In the genomic region with DNA sequence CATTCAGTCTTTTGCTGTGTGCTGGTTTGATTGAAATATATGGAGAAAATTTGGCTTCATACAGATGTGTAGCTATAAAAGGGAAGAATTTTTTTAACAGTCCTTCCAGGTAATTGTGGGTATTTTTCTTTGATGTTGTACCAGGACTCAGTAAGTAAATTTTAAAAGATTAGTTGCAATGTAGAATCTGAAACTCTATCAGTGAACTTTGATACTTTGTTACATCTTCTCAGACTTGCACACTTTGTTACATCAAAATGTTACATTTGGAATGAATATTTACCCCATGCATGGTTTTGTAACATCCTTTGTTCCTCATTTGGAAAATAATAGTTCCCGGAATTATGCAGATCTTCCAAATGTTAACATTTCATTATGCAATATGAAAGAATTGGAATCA, we compare ENCODE assay signal across 16 cellular contexts. TPM values are rescaled to one million over a fixed set of nuclear protein-coding genes. Genes with fewer than 3 reads are reported as not detected.
A peak's percentile ranks its signal among the peaks of the same experiment; 100 is the strongest.
DNase-seq lines count a peak whose midpoint lies in the region; ATAC-seq and TF ChIP-seq lines count a peak whose summit lies in the region.
"Had no signal": no experiment of that assay in that cellular context is flagged by ENCODE, and none has a peak within 500 bp of the region (broad histone marks: within the 10 kb centered on the region; RNA-seq: fewer than 3 reads in every experiment).

No MANE protein-coding gene starts in this region.

- no peaks in the 10 kb centered on the region for H3K27me3 Mint-ChIP-seq in activated CD4-positive, alpha-beta memory T cell treated with anti-CD3 and anti-CD28 coated beads, Interleukin-2, amount 10 ng/mL, durations not matched to agents 7 days and 5 days
- H3K27me3 Mint-ChIP-seq in activated CD4-positive, alpha-beta memory T cell treated with anti-CD3 and anti-CD28 coated beads for 36 hours, result no peaks in the 10 kb centered on the region
- no peaks in the 10 kb centered on the region for H3K27me3 Mint-ChIP-seq in MCF 10A (ENCODE audit: insufficient read depth, unreplicated experiment)
- H3K27me3 Mint-ChIP-seq in activated T-helper 2 cell treated with anti-CD3 and anti-CD28 coated beads, Interferon-gamma antibody, Interleukin-2, Interleukin-4, amounts not matched to agents 10 μg/mL and 5 μg/mL and 100 μg/mL, durations not matched to agents 14 hours and 24 hours and 36 hours (ENCODE audit: low read depth), result no peaks in the 10 kb centered on the region
- H3K27me3 Mint-ChIP-seq: CD4-positive, CD25-positive, alpha-beta regulatory T cell had no signal

- H3K27ac Mint-ChIP-seq in activated CD4-positive, alpha-beta memory T cell treated with anti-CD3 and anti-CD28 coated beads, Interleukin-2, amount 10 ng/mL, durations not matched to agents 7 days and 5 days, result peak overlapping the region; percentile 4
- H3K27ac Mint-ChIP-seq in activated CD4-positive, alpha-beta memory T cell treated with anti-CD3 and anti-CD28 coated beads for 36 hours, result no peak overlapping the region
- H3K27ac Mint-ChIP-seq in MCF 10A (ENCODE audit: low read depth, unreplicated experiment), result no peak overlapping the region
- no peak overlapping the region for H3K27ac Mint-ChIP-seq in activated T-helper 2 cell treated with anti-CD3 and anti-CD28 coated beads, Interferon-gamma antibody, Interleukin-2, Interleukin-4, amounts not matched to agents 10 μg/mL and 5 μg/mL and 100 μg/mL, durations not matched to agents 14 hours and 24 hours and 36 hours
- H3K27ac Mint-ChIP-seq: CD4-positive, CD25-positive, alpha-beta regulatory T cell had no signal

- BruUV-seq in Panc1 (replicated peaks; lab: Mats Ljungman, UMichigan) (TSS peak; percentile 50), MCF 10A (replicated peaks; lab: Mats Ljungman, UMichigan) (no TSS peak)

- H3K4me1 Mint-ChIP-seq in activated CD4-positive, alpha-beta memory T cell treated with anti-CD3 and anti-CD28 coated beads, Interleukin-2, amount 10 ng/mL, durations not matched to agents 7 days and 5 days, result peaks cover 16% of the 10 kb centered on the region
- peaks cover 5% of the 10 kb centered on the region for H3K4me1 Mint-ChIP-seq in activated CD4-positive, alpha-beta memory T cell treated with anti-CD3 and anti-CD28 coated beads for 36 hours (ENCODE audit: low read depth)
- H3K4me1 Mint-ChIP-seq in MCF 10A (ENCODE audit: insufficient read depth, unreplicated experiment), result no peaks in the 10 kb centered on the region
- H3K4me1 Mint-ChIP-seq in activated T-helper 2 cell treated with anti-CD3 and anti-CD28 coated beads, Interferon-gamma antibody, Interleukin-2, Interleukin-4, amounts not matched to agents 10 μg/mL and 5 μg/mL and 100 μg/mL, durations not matched to agents 14 hours and 24 hours and 36 hours (ENCODE audit: low read depth), result peaks cover 26% of the 10 kb centered on the region

- TF ChIP-seq CTCF in Panc1 (IDR thresholded peaks at IDR 0.05) (no peak), upper lobe of right lung (IDR thresholded peaks at IDR 0.05) (no peak), MCF 10A (IDR thresholded peaks at IDR 0.05; ENCODE audit: unreplicated experiment) (no peak)

- no peak overlapping the region for H3K27ac ChIP-seq in Panc1 (ENCODE audit: low read length)
- peak overlapping the region; percentile 27 for H3K27ac ChIP-seq in upper lobe of right lung
- H3K27ac ChIP-seq: 22Rv1, BLaER1, GM23248 had no signal

- CTCF ChIA-PET in activated CD4-positive, alpha-beta memory T cell treated with anti-CD3 and anti-CD28 coated beads, Interleukin-2, amount 10 ng/mL, durations not matched to agents 7 days and 5 days (lab: Charles Lee), result interaction anchor here (0.7 to 1.6 kb wide), 2 partner anchors 28 to 234 kb away, joined by 4 to 5 read pairs; no protein-coding TSS in a partner anchor
- CTCF ChIA-PET in activated CD4-positive, alpha-beta memory T cell treated with anti-CD3 and anti-CD28 coated beads for 36 hours (lab: Charles Lee), result interaction anchor here (0.7 kb wide), 2 partner anchors 28 to 36 kb away, joined by 3 to 4 read pairs; no protein-coding TSS in a partner anchor
- CTCF ChIA-PET in Panc1 (lab: Charles Lee), result no interaction called here
- CTCF ChIA-PET in MCF 10A (lab: Yijun Ruan, JAX), result interaction anchor here (0.6 kb wide), 1 partner anchor 315 kb away, joined by 3 read pairs; no protein-coding TSS in a partner anchor

- no peaks in the 10 kb centered on the region for H3K27me3 ChIP-seq in Panc1 (ENCODE audit: control insufficient read depth, insufficient read depth, low read length)
- H3K27me3 ChIP-seq in upper lobe of right lung, result no peaks in the 10 kb centered on the region
- H3K27me3 ChIP-seq: BLaER1 had no signal

- H3K36me3 ChIP-seq in Panc1 (ENCODE audit: control insufficient read depth, insufficient read depth, low read length) (peaks cover 7% of the 10 kb centered on the region; the same call in 1 of the 2 replicates), upper lobe of right lung (peaks cover 5% of the 10 kb centered on the region)

- H3K9me3 ChIP-seq in Panc1 (ENCODE audit: control insufficient read depth, insufficient read depth, low read depth, low read length) (no peaks in the 10 kb centered on the region), upper lobe of right lung (no peaks in the 10 kb centered on the region)
- H3K9me3 ChIP-seq: BLaER1 had no signal

- ATAC-seq in Panc1 (no peak), upper lobe of right lung (no peak)

- H3K4me3 ChIP-seq in Panc1 (ENCODE audit: low read depth in 2 of 2, low read length in 2 of 2) (no peak overlapping the region), upper lobe of right lung (no peak overlapping the region)
- H3K4me3 ChIP-seq: BLaER1, GM23248 had no signal

- H3K36me3 Mint-ChIP-seq in activated CD4-positive, alpha-beta memory T cell treated with anti-CD3 and anti-CD28 coated beads, Interleukin-2, amount 10 ng/mL, durations not matched to agents 7 days and 5 days (ENCODE audit: low read depth), result peaks cover 40% of the 10 kb centered on the region
- H3K36me3 Mint-ChIP-seq in activated CD4-positive, alpha-beta memory T cell treated with anti-CD3 and anti-CD28 coated beads for 36 hours, result peaks cover 33% of the 10 kb centered on the region
- H3K36me3 Mint-ChIP-seq in MCF 10A (ENCODE audit: insufficient read depth, unreplicated experiment), result peaks cover 54% of the 10 kb centered on the region
- peaks cover 61% of the 10 kb centered on the region for H3K36me3 Mint-ChIP-seq in activated T-helper 2 cell treated with anti-CD3 and anti-CD28 coated beads, Interferon-gamma antibody, Interleukin-2, Interleukin-4, amounts not matched to agents 10 μg/mL and 5 μg/mL and 100 μg/mL, durations not matched to agents 14 hours and 24 hours and 36 hours (ENCODE audit: low read depth)

- no peaks in the 10 kb centered on the region for H3K9me3 Mint-ChIP-seq in activated CD4-positive, alpha-beta memory T cell treated with anti-CD3 and anti-CD28 coated beads, Interleukin-2, amount 10 ng/mL, durations not matched to agents 7 days and 5 days
- no peaks in the 10 kb centered on the region for H3K9me3 Mint-ChIP-seq in activated CD4-positive, alpha-beta memory T cell treated with anti-CD3 and anti-CD28 coated beads for 36 hours
- no peaks in the 10 kb centered on the region for H3K9me3 Mint-ChIP-seq in MCF 10A (ENCODE audit: unreplicated experiment)
- no peaks in the 10 kb centered on the region for H3K9me3 Mint-ChIP-seq in activated T-helper 2 cell treated with anti-CD3 and anti-CD28 coated beads, Interferon-gamma antibody, Interleukin-2, Interleukin-4, amounts not matched to agents 10 μg/mL and 5 μg/mL and 100 μg/mL, durations not matched to agents 14 hours and 24 hours and 36 hours
- H3K9me3 Mint-ChIP-seq: CD4-positive, CD25-positive, alpha-beta regulatory T cell had no signal

- intact Hi-C loops in activated CD4-positive, alpha-beta memory T cell treated with anti-CD3 and anti-CD28 coated beads for 36 hours (cut with micrococcal nuclease), result no loop called here
- intact Hi-C loops in Panc1 (cut with micrococcal nuclease; ENCODE audit: unreplicated experiment) (no loop called here), upper lobe of right lung (cut with DNase I) (no loop called here), MCF 10A (cut with micrococcal nuclease) (no loop called here)
- intact Hi-C loops in activated T-helper 2 cell treated with anti-CD3 and anti-CD28 coated beads, Interferon-gamma antibody, Interleukin-2, Interleukin-4, amounts not matched to agents 10 μg/mL and 5 μg/mL and 100 μg/mL, durations not matched to agents 14 hours and 24 hours and 36 hours (cut with micrococcal nuclease), result no loop called here

- H3K4me3 Mint-ChIP-seq in activated CD4-positive, alpha-beta memory T cell treated with anti-CD3 and anti-CD28 coated beads, Interleukin-2, amount 10 ng/mL, durations not matched to agents 7 days and 5 days, result no peak overlapping the region
- H3K4me3 Mint-ChIP-seq in activated CD4-positive, alpha-beta memory T cell treated with anti-CD3 and anti-CD28 coated beads for 36 hours, result no peak overlapping the region
- H3K4me3 Mint-ChIP-seq in MCF 10A (ENCODE audit: unreplicated experiment), result no peak overlapping the region
- H3K4me3 Mint-ChIP-seq in activated T-helper 2 cell treated with anti-CD3 and anti-CD28 coated beads, Interferon-gamma antibody, Interleukin-2, Interleukin-4, amounts not matched to agents 10 μg/mL and 5 μg/mL and 100 μg/mL, durations not matched to agents 14 hours and 24 hours and 36 hours (ENCODE audit: low read depth), result no peak overlapping the region
- H3K4me3 Mint-ChIP-seq: CD4-positive, CD25-positive, alpha-beta regulatory T cell had no signal

- in situ Hi-C loops in Panc1 (cut with HindIII; ENCODE audit: low pct_unique_long_range_greater_than_20kb, low sequenced_read_pairs), result no loop called here

- DNase-seq in activated CD4-positive, alpha-beta memory T cell treated with anti-CD3 and anti-CD28 coated beads, Interleukin-2, amount 10 ng/mL, durations not matched to agents 7 days and 5 days, result no peak
- DNase-seq in activated CD4-positive, alpha-beta memory T cell treated with anti-CD3 and anti-CD28 coated beads for 36 hours, result no peak
- DNase-seq in Panc1 (ENCODE audit: low read depth, low spot score), result no peak
- DNase-seq in fibroblast of gingiva (ENCODE audit: low read depth), result peak; percentile 18
- no peak for DNase-seq in upper lobe of right lung
- DNase-seq in NCI-H748 treated with DMSO at 0.1 percent for 48 hours (lab: John Stamatoyannopoulos, UW), result no peak
- no peak for DNase-seq in MCF 10A (ENCODE audit: unreplicated experiment)
- no peak for DNase-seq in activated T-helper 2 cell treated with anti-CD3 and anti-CD28 coated beads, Interferon-gamma antibody, Interleukin-2, Interleukin-4, amounts not matched to agents 10 μg/mL and 5 μg/mL and 100 μg/mL, durations not matched to agents 14 hours and 24 hours and 36 hours (ENCODE audit: low spot score)
- DNase-seq: AML-193; Calu3; CD4-positive, CD25-positive, alpha-beta regulatory T cell; DMS 273 treated with DMSO at 0.1 percent for 48 hours; GM23248; H7 had no signal

- H3K4me1 ChIP-seq in Panc1 (ENCODE audit: control insufficient read depth, insufficient read depth, low read length), result no peaks in the 10 kb centered on the region
- no peaks in the 10 kb centered on the region for H3K4me1 ChIP-seq in upper lobe of right lung
- H3K4me1 ChIP-seq: BLaER1 had no signal

- POLR2A ChIA-PET in activated CD4-positive, alpha-beta memory T cell treated with anti-CD3 and anti-CD28 coated beads, Interleukin-2, amount 10 ng/mL, durations not matched to agents 7 days and 5 days (lab: Charles Lee), result interaction anchor here (1.5 kb wide), 1 partner anchor 10 kb away, joined by 5 read pairs; no protein-coding TSS in a partner anchor
- POLR2A ChIA-PET in activated CD4-positive, alpha-beta memory T cell treated with anti-CD3 and anti-CD28 coated beads for 36 hours (lab: Charles Lee), result interaction anchor here (0.6 kb wide), 1 partner anchor 30 kb away, joined by 3 read pairs; no protein-coding TSS in a partner anchor
- POLR2A ChIA-PET in Panc1 (lab: Charles Lee) (interaction anchor here (0.6 kb wide), 3 partner anchors 26 to 117 kb away, joined by 3 to 7 read pairs (median 5); no protein-coding TSS in a partner anchor), MCF 10A (lab: Yijun Ruan, JAX) (interaction anchor here (0.7 to 5.1 kb wide), 3 partner anchors 14 to 512 kb away, joined by 3 to 24 read pairs (median 3); a partner anchor contains a TSS)

RNA-seq across cellular contexts. Expression of a gene that starts 13.8 kb away (rescaled TPM):
- 100 to 1,000 TPM; 142 to 147 TPM for total RNA-seq in activated CD4-positive, alpha-beta memory T cell treated with anti-CD3 and anti-CD28 coated beads, Interleukin-2, amount 10 ng/mL, durations not matched to agents 7 days and 5 days
- total RNA-seq in activated CD4-positive, alpha-beta memory T cell treated with anti-CD3 and anti-CD28 coated beads for 36 hours, result 100 to 1,000 TPM; 212 to 221 TPM
- 141 TPM for total RNA-seq in Panc1 (2021; ENCODE audit: unreplicated experiment)
- 55.9 TPM for polyA plus RNA-seq in Panc1 (2012; ENCODE audit: insufficient read length)
- 47.1 TPM for total RNA-seq in upper lobe of right lung
- total RNA-seq in MCF 10A (2022), result 57.6 and 72.7 TPM in 2 replicates
- 291 and 309 TPM in 2 replicates for total RNA-seq in activated T-helper 2 cell treated with anti-CD3 and anti-CD28 coated beads, Interferon-gamma antibody, Interleukin-2, Interleukin-4, amounts not matched to agents 10 μg/mL and 5 μg/mL and 100 μg/mL, durations not matched to agents 14 hours and 24 hours and 36 hours
